ENCODE assay signal across 10 cellular contexts in genomic region chr9:41073471-41074243, GRCh38. TPM values are rescaled to one million over a fixed set of nuclear protein-coding genes. Genes with fewer than 3 reads are reported as not detected.
DNase-seq lines count a peak whose midpoint lies in the region; ATAC-seq and TF ChIP-seq lines count a peak whose summit lies in the region.
"Not testable (repeated sequence)": the region's sequence is repeated elsewhere in the genome, so short reads cannot be mapped to it uniquely, and the experiment has no call there.
"Had no signal": no experiment of that assay in that cellular context is flagged by ENCODE, and none has a peak within 500 bp of the region (broad histone marks: within the 10 kb centered on the region; RNA-seq: fewer than 3 reads in every experiment).

No MANE protein-coding gene starts in this region.

- not testable (repeated sequence) for H3K27ac Mint-ChIP-seq in T-helper 17 cell, immature natural killer cell

- H3K4me3 ChIP-seq in BJ (ENCODE audit: low read depth, low read length) (peak overlapping the region; percentile 48), HFF-Myc (replicated peaks; ENCODE audit: low read depth, low read length) (peak overlapping the region; percentile 53), astrocyte of the spinal cord (ENCODE audit: low read depth, low read length) (peak overlapping the region; percentile 65), subcutaneous abdominal adipose tissue (ENCODE audit: low read depth in 1 of 5, low read length in 5 of 5) (peak overlapping the region in 4 of 5 donors; percentile 59 to 82 (median 68))

- in situ Hi-C loops in astrocyte of the spinal cord (cut with HindIII; ENCODE audit: low sequenced_read_pairs): not testable (repeated sequence)

- peaks cover 0 to 17% (median 5%) of the 10 kb centered on the region in 5 donors for H3K4me1 ChIP-seq in subcutaneous abdominal adipose tissue (ENCODE audit: control insufficient read depth in 5 of 5, insufficient read depth in 5 of 5, low read length in 5 of 5)

- not testable (repeated sequence) for H3K9ac ChIP-seq in subcutaneous abdominal adipose tissue (ENCODE audit: low read length in 5 of 5)

- not testable (repeated sequence) for TF ChIP-seq CTCF in BJ (IDR thresholded peaks at IDR 0.05; ENCODE audit: insufficient read depth, low read depth, low read length); HFF-Myc (IDR thresholded peaks at IDR 0.05; ENCODE audit: low read depth, low read length, missing control alignments); astrocyte of the spinal cord (IDR thresholded peaks at IDR 0.05; ENCODE audit: low read depth, low read length); omental fat pad (IDR thresholded peaks at IDR 0.05)

- not testable (repeated sequence) for H3K36me3 ChIP-seq in BJ (ENCODE audit: control insufficient read depth, insufficient read depth, low read length); subcutaneous abdominal adipose tissue (ENCODE audit: control insufficient read depth in 5 of 5, insufficient read depth in 5 of 5, low read length in 5 of 5)

- H3K4me1 Mint-ChIP-seq in T-helper 17 cell: not testable (repeated sequence)
- H3K4me1 Mint-ChIP-seq in immature natural killer cell: peaks cover 13 to 18% of the 10 kb centered on the region in 2 donors

- not testable (repeated sequence) for H3K27ac ChIP-seq in subcutaneous abdominal adipose tissue (ENCODE audit: low read depth, low read length)

- POLR2A ChIA-PET in BJ (lab: Charles Lee): not testable (repeated sequence)

- H3K4me3 Mint-ChIP-seq in T-helper 17 cell: peak overlapping the region; percentile 85
- peak overlapping the region; percentile 51 to 68 (median 66) for H3K4me3 Mint-ChIP-seq in immature natural killer cell

- ATAC-seq in T-helper 17 cell: not testable (repeated sequence)
- ATAC-seq in esophagus mucosa (peak; percentile 15), omental fat pad (ENCODE audit: low FRiP score) (peak; percentile 17)

- not testable (repeated sequence) for DNase-seq in BJ (ENCODE audit: low read depth); HFF-Myc (ENCODE audit: extremely low read depth, low read depth); T-helper 17 cell; immature natural killer cell; omental fat pad (ENCODE audit: low spot score)
- DNase-seq in astrocyte of the spinal cord (ENCODE audit: low read depth, low spot score): peak; percentile 35

- H3K9me3 Mint-ChIP-seq in immature natural killer cell: not testable (repeated sequence)

- not testable (repeated sequence) for H3K27me3 ChIP-seq in BJ (ENCODE audit: control insufficient read depth, insufficient read depth, low read length); subcutaneous abdominal adipose tissue (ENCODE audit: control insufficient read depth in 5 of 5, insufficient read depth in 4 of 5, low read length in 5 of 5)

- not testable (repeated sequence) for H3K36me3 Mint-ChIP-seq in T-helper 17 cell (ENCODE audit: low read depth); immature natural killer cell

- H3K9me3 ChIP-seq in T-helper 17 cell (ENCODE audit: control insufficient read depth, low read length, poor library complexity, severe bottlenecking); subcutaneous abdominal adipose tissue (ENCODE audit: control insufficient read depth in 5 of 5, low read length in 5 of 5): not testable (repeated sequence)

- H3K27me3 Mint-ChIP-seq in T-helper 17 cell: peaks cover 40% of the 10 kb centered on the region
- H3K27me3 Mint-ChIP-seq in immature natural killer cell (ENCODE audit: low read depth in 3 of 3): peaks cover 5 to 11% (median 11%) of the 10 kb centered on the region in 3 donors

- CTCF ChIA-PET in BJ (lab: Yijun Ruan, JAX): not testable (repeated sequence)

RNA-seq across cellular contexts. Expression of gene FOXD4L6, which starts 54.8 kb away (rescaled TPM):
- polyA plus RNA-seq in BJ (2011; rRNA removed) (not detected in 2 replicates), immature natural killer cell (not detected)
- not detected in 2 replicates for polyA minus RNA-seq in BJ (2011; rRNA and poly(A)+ RNA removed)
- total RNA-seq in T-helper 17 cell (not detected), esophagus mucosa (not detected), omental fat pad (1 to 10 TPM in 1 of 4 donors, under 1 TPM in 2, not detected in 1; 0.19 to 1.1 (median 0.25) TPM)
- total RNA-seq: activated CD4-positive, alpha-beta T cell treated with anti-CD3 and anti-CD28 coated beads, Interleukin-2, amount 10 ng/mL, durations not matched to agents 7 days and 5 days had no signal
- polyA plus RNA-seq: liver had no signal
